Comparison of ENCODE assay signal across 10 cellular contexts in genomic region chr13:39452412-39452811, GRCh38.
DNase-seq lines count a peak whose midpoint lies in the region; ATAC-seq and TF ChIP-seq lines count a peak whose summit lies in the region.
"Had no signal": no experiment of that assay in that cellular context is flagged by ENCODE, and none has a peak within 500 bp of the region (broad histone marks: within the 10 kb centered on the region; RNA-seq: fewer than 3 reads in every experiment).

No MANE protein-coding gene starts in this region.

- peak overlapping the region; percentile 56 for H3K4me3 ChIP-seq in SK-N-MC
- no peak overlapping the region for H3K4me3 ChIP-seq in heart right ventricle
- no peak overlapping the region for H3K4me3 ChIP-seq in psoas muscle
- H3K4me3 ChIP-seq: K562 had no signal

- 22 to 30% methylated on average over 3 of the region's 3 CpGs for WGBS in heart right ventricle, 2 donors
- 48 to 52% (median 49%) methylated on average over 3 of the region's 3 CpGs for WGBS in psoas muscle, 3 donors

- H3K4me3 Mint-ChIP-seq in activated naive CD8-positive, alpha-beta T cell treated with anti-CD3 and anti-CD28 coated beads, Interleukin-2, amount 50 U/mL, for 24 hours = no peak overlapping the region
- H3K4me3 Mint-ChIP-seq: stimulated activated naive B cell treated with anti-CD40 and anti-IgM and Interleukin-4, amounts not matched to agents 10 μg/mL and 1 μg/mL and 100 μg/mL, for 72 hours had no signal

- peaks cover 3% of the 10 kb centered on the region for H3K27me3 Mint-ChIP-seq in activated naive CD8-positive, alpha-beta T cell treated with anti-CD3 and anti-CD28 coated beads, Interleukin-2, amount 50 U/mL, for 24 hours
- H3K27me3 Mint-ChIP-seq: stimulated activated naive B cell treated with anti-CD40 and anti-IgM and Interleukin-4, amounts not matched to agents 10 μg/mL and 1 μg/mL and 100 μg/mL, for 72 hours had no signal

- peak overlapping the region; percentile 58 for H3K9ac ChIP-seq in SK-N-MC (ENCODE audit: insufficient read length)

- H3K27ac ChIP-seq in SK-N-MC = peak overlapping the region; percentile 98
- peak overlapping the region; percentile 62 to 92 (median 75) for H3K27ac ChIP-seq in heart right ventricle
- peak overlapping the region; percentile 27 for H3K27ac ChIP-seq in psoas muscle

- H3K27ac Mint-ChIP-seq in activated naive CD8-positive, alpha-beta T cell treated with anti-CD3 and anti-CD28 coated beads, Interleukin-2, amount 50 U/mL, for 24 hours = no peak overlapping the region
- H3K27ac Mint-ChIP-seq: stimulated activated naive B cell treated with anti-CD40 and anti-IgM and Interleukin-4, amounts not matched to agents 10 μg/mL and 1 μg/mL and 100 μg/mL, for 72 hours had no signal

- H3K9me3 ChIP-seq in SK-N-MC (ENCODE audit: low read depth, low read length) (peaks cover 3% of the 10 kb centered on the region; the same call in 1 of the 2 replicates), heart right ventricle (peaks cover 0 to 5% (median 3%) of the 10 kb centered on the region in 11 donors), psoas muscle (no peaks in the 10 kb centered on the region)

- H3K36me3 ChIP-seq in SK-N-MC (ENCODE audit: insufficient read depth, low read length) (0 out of 2 replicates have a peak, but pooled peaks cover 5% of the 10 kb centered on the region), heart right ventricle (no peaks in the 10 kb centered on the region), psoas muscle (ENCODE audit: insufficient read depth in 1 of 2, low read depth in 1 of 2) (no peaks in the 10 kb centered on the region)

- ATAC-seq in heart right ventricle = peak in 7 of 8 donors; percentile 59 to 84 (median 77)
- ATAC-seq in psoas muscle = peak in 1 of 4 donors; percentile 34
- no peak for ATAC-seq in activated naive CD8-positive, alpha-beta T cell treated with anti-CD3 and anti-CD28 coated beads, Interleukin-2, amount 50 U/mL, for 24 hours
- no peak for ATAC-seq in GM18519 (IDR thresholded peaks at IDR 0.05; ENCODE audit: low FRiP score, unreplicated experiment)
- no peak for ATAC-seq in GM19023 (IDR thresholded peaks at IDR 0.05; ENCODE audit: unreplicated experiment)
- ATAC-seq: K562 had no signal

- peaks cover 6% of the 10 kb centered on the region for H3K4me1 Mint-ChIP-seq in activated naive CD8-positive, alpha-beta T cell treated with anti-CD3 and anti-CD28 coated beads, Interleukin-2, amount 50 U/mL, for 24 hours

- intact Hi-C loops in heart right ventricle (cut with DNase I) (loop anchor here in 5 of 10 donors (5.0 to 10.0 kb wide), 3 partner anchors 35 to 150 kb away; partner anchors contain the start of gene LHFPL6 (in 2 of the 5)), psoas muscle (cut with DNase I) (no loop called here)

- H3K9me3 Mint-ChIP-seq in activated naive CD8-positive, alpha-beta T cell treated with anti-CD3 and anti-CD28 coated beads, Interleukin-2, amount 50 U/mL, for 24 hours = no peaks in the 10 kb centered on the region

- no peaks in the 10 kb centered on the region for H3K27me3 ChIP-seq in heart right ventricle
- H3K27me3 ChIP-seq in psoas muscle (ENCODE audit: insufficient read depth in 3 of 3, low read length in 2 of 3) = no peaks in the 10 kb centered on the region

- H3K4me1 ChIP-seq in heart right ventricle (peaks cover 31 to 91% (median 81%) of the 10 kb centered on the region in 9 donors), psoas muscle (peaks cover 46% of the 10 kb centered on the region)

- no peaks in the 10 kb centered on the region for H3K36me3 Mint-ChIP-seq in activated naive CD8-positive, alpha-beta T cell treated with anti-CD3 and anti-CD28 coated beads, Interleukin-2, amount 50 U/mL, for 24 hours (ENCODE audit: low read depth)
- H3K36me3 Mint-ChIP-seq: stimulated activated naive B cell treated with anti-CD40 and anti-IgM and Interleukin-4, amounts not matched to agents 10 μg/mL and 1 μg/mL and 100 μg/mL, for 72 hours had no signal

- no peak for TF ChIP-seq CTCF in heart right ventricle (IDR thresholded peaks at IDR 0.05)
- TF ChIP-seq CTCF in psoas muscle (IDR thresholded peaks at IDR 0.05) = no peak

- DNase-seq in ELF-1 (ENCODE audit: low read depth, low spot score) = peak; percentile 36
- DNase-seq in SK-N-MC (ENCODE audit: low read depth, low spot score) = no peak
- DNase-seq in heart right ventricle = peak in 1 of 2 donors; percentile 25
- DNase-seq in psoas muscle = no peak
- no peak for DNase-seq in activated naive CD8-positive, alpha-beta T cell treated with anti-CD3 and anti-CD28 coated beads, Interleukin-2, amount 50 U/mL, for 24 hours
- no peak for DNase-seq in activated CD4-positive, CD25-positive, alpha-beta regulatory T cell (lab: John Stamatoyannopoulos, UW)
- DNase-seq: stimulated activated naive B cell treated with anti-CD40 and anti-IgM and Interleukin-4, amounts not matched to agents 10 μg/mL and 1 μg/mL and 100 μg/mL, for 72 hours had no signal

Comparison
In these comparisons a context has a peak if more than half of its experiments do, and no peak if none do; other contexts are left out.
1. H3K27ac ChIP-seq: peak in every context shown above with its lines; median percentile 98 in SK-N-MC; 75 in heart right ventricle; 27 in psoas muscle.
2. ATAC-seq: peak in heart right ventricle (7 of 8); none in activated naive CD8-positive, alpha-beta T cell treated with anti-CD3 and anti-CD28 coated beads, Interleukin-2, amount 50 U/mL, for 24 hours (single experiment), GM18519 (single experiment) and GM19023 (single experiment).